Comparison of ENCODE assay signal across 14 cellular contexts in genomic region chr2:61762292-61762691, GRCh38.
DNase-seq lines count a peak whose midpoint lies in the region; ATAC-seq and TF ChIP-seq lines count a peak whose summit lies in the region.
"Had no signal": no experiment of that assay in that cellular context is flagged by ENCODE, and none has a peak within 500 bp of the region (broad histone marks: within the 10 kb centered on the region; RNA-seq: fewer than 3 reads in every experiment).

No MANE protein-coding gene starts in this region.

- peaks cover 12% of the 10 kb centered on the region; the same call in 1 of the 2 replicates for H3K4me1 ChIP-seq in Karpas-422 (ENCODE audit: low read length)

- H3K27ac ChIP-seq in Karpas-422 (ENCODE audit: low read length): no peak overlapping the region
- H3K27ac ChIP-seq: SJCRH30 had no signal

- H3K9me3 Mint-ChIP-seq in activated T-cell treated with anti-CD3 and anti-CD28 coated beads, Interleukin-2, amount 50 U/mL, for 24 hours: no peaks in the 10 kb centered on the region

- H4K20me1 ChIP-seq in Karpas-422 (ENCODE audit: insufficient read depth, low read depth, low read length): no peaks in the 10 kb centered on the region

- no peaks in the 10 kb centered on the region for H3K9me3 ChIP-seq in Karpas-422 (ENCODE audit: low read length)
- H3K9me3 ChIP-seq: SJCRH30 had no signal

- H3K27ac Mint-ChIP-seq in activated T-cell treated with anti-CD3 and anti-CD28 coated beads, Interleukin-2, amount 50 U/mL, for 24 hours: peak overlapping the region; percentile 79

- DNase-seq in activated T-cell treated with anti-CD3 and anti-CD28 coated beads, Interleukin-2, amount 50 U/mL, for 24 hours: no peak
- no peak for DNase-seq in activated T-cell treated with anti-CD3 and anti-CD28 coated beads, Interleukin-2, amount 50 U/mL, for 1 hour
- DNase-seq in Karpas-422 (peak; percentile 48), amniotic epithelial cell (ENCODE audit: low read depth) (peak; percentile 27), retinal pigment epithelial cell (ENCODE audit: low read depth) (peak; percentile 2), COR-L47 (lab: John Stamatoyannopoulos, UW) (no peak), mesenteric fat pad (ENCODE audit: low spot score) (no peak)
- DNase-seq: HCEC 1CT; NCI-H510A treated with DMSO at 0.1 percent for 48 hours; occipital lobe; SJCRH30; stimulated activated CD4-positive, alpha-beta T cell treated with anti-CD3 and anti-CD28 coated beads, Interleukin-12 subunit alpha, Interleukin-12 subunit beta, amount 100 ng/mL, for 4 hours had no signal

- H2AFZ ChIP-seq in Karpas-422 (ENCODE audit: low read length): no peak overlapping the region

- no peaks in the 10 kb centered on the region for H3K36me3 ChIP-seq in Karpas-422 (ENCODE audit: insufficient read depth, low read length)
- H3K36me3 ChIP-seq: SJCRH30 had no signal

- no peak for TF ChIP-seq CTCF in retinal pigment epithelial cell (conservative IDR thresholded peaks at IDR 0.05; ENCODE audit: low read depth, low read length)

- no peaks in the 10 kb centered on the region for H3K27me3 ChIP-seq in Karpas-422 (ENCODE audit: low read length)
- H3K27me3 ChIP-seq: SJCRH30 had no signal

- H3K4me2 ChIP-seq in Karpas-422 (ENCODE audit: low read depth, low read length, poor library complexity, severe bottlenecking): no peak overlapping the region

- peaks cover 13% of the 10 kb centered on the region for H3K36me3 Mint-ChIP-seq in activated T-cell treated with anti-CD3 and anti-CD28 coated beads, Interleukin-2, amount 50 U/mL, for 24 hours (ENCODE audit: low read depth)

- no peak overlapping the region for H3K9ac ChIP-seq in Karpas-422 (ENCODE audit: low read length)

- no peaks in the 10 kb centered on the region for H3K27me3 Mint-ChIP-seq in activated T-cell treated with anti-CD3 and anti-CD28 coated beads, Interleukin-2, amount 50 U/mL, for 24 hours

- H3K4me1 Mint-ChIP-seq in activated T-cell treated with anti-CD3 and anti-CD28 coated beads, Interleukin-2, amount 50 U/mL, for 24 hours (ENCODE audit: low read depth): peaks cover 42% of the 10 kb centered on the region

- no peaks in the 10 kb centered on the region for H3K9me2 ChIP-seq in Karpas-422 (replicated peaks; ENCODE audit: insufficient read depth, low read length)

- ATAC-seq in HG03135 (IDR thresholded peaks at IDR 0.05; ENCODE audit: unreplicated experiment): no peak

- peak overlapping the region; percentile 93 for H3K4me3 Mint-ChIP-seq in activated T-cell treated with anti-CD3 and anti-CD28 coated beads, Interleukin-2, amount 50 U/mL, for 24 hours

- H3K4me3 ChIP-seq in Karpas-422 (ENCODE audit: low read length): no peak overlapping the region
- no peak overlapping the region for H3K4me3 ChIP-seq in retinal pigment epithelial cell (ENCODE audit: low read length)
- H3K4me3 ChIP-seq: lung had no signal

- no peaks in the 10 kb centered on the region for H3K79me2 ChIP-seq in Karpas-422 (ENCODE audit: low read length)

Comparison
In these comparisons a context has a peak if more than half of its experiments do, and no peak if none do; other contexts are left out.
1. DNase-seq: peak in Karpas-422 (single experiment), amniotic epithelial cell (single experiment) and retinal pigment epithelial cell (single experiment); none in activated T-cell treated with anti-CD3 and anti-CD28 coated beads, Interleukin-2, amount 50 U/mL, for 24 hours (single experiment), activated T-cell treated with anti-CD3 and anti-CD28 coated beads, Interleukin-2, amount 50 U/mL, for 1 hour (single experiment), COR-L47 (single experiment) and mesenteric fat pad (single experiment).